ENCODE assay signal across 16 cellular contexts in the genomic region with DNA sequence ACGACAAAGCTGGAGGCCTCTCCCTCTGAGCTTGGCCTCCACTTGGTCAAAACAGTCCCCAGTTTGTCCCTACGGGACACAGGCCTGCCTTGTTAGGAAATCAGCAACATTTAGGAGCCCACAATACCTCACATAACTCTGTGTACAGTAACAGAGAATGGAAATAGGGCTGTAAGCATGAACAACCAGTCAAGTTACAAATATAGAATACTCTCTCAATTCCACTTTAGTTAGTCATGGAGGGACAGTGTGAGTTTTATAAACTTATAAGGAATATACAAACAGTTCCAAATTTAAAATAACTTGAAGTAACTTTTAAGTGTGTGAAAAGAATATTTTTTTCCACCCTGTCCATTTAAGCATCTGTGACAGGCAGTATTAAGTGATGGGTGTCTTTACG.
DNase-seq lines count a peak whose midpoint lies in the region; ATAC-seq and TF ChIP-seq lines count a peak whose summit lies in the region.
"Had no signal": no experiment of that assay in that cellular context is flagged by ENCODE, and none has a peak within 500 bp of the region (broad histone marks: within the 10 kb centered on the region; RNA-seq: fewer than 3 reads in every experiment).

No MANE protein-coding gene starts in this region.

- H3K27me3 ChIP-seq in Panc1 (ENCODE audit: control insufficient read depth, insufficient read depth, low read length) (no peaks in the 10 kb centered on the region), fibroblast of lung (ENCODE audit: control insufficient read depth, insufficient read depth, low read length) (no peaks in the 10 kb centered on the region), parathyroid adenoma (ENCODE audit: control insufficient read depth, insufficient read depth, low read length) (no peaks in the 10 kb centered on the region), WERI-Rb-1 (ENCODE audit: insufficient read depth, low read depth, severe bottlenecking) (no peaks in the 10 kb centered on the region)
- H3K27me3 ChIP-seq: right lobe of liver had no signal

- in situ Hi-C loops in Panc1 (cut with HindIII; ENCODE audit: low pct_unique_long_range_greater_than_20kb, low sequenced_read_pairs), result no loop called here

- POLR2A ChIA-PET in Panc1 (lab: Charles Lee), result no interaction called here

- H3K9ac ChIP-seq in fibroblast of lung (ENCODE audit: insufficient read depth, low read length), result no peak overlapping the region
- H3K9ac ChIP-seq in parathyroid adenoma, result no peak overlapping the region

- ATAC-seq in Panc1, result no peak
- ATAC-seq: esophagus mucosa; right lobe of liver; stimulated activated naive B cell treated with anti-CD40 and anti-IgM and Interleukin-4, amounts not matched to agents 10 μg/mL and 1 μg/mL and 100 μg/mL, for 72 hours had no signal

- H3K9me3 ChIP-seq in Panc1 (ENCODE audit: control insufficient read depth, insufficient read depth, low read depth, low read length) (no peaks in the 10 kb centered on the region), fibroblast of lung (ENCODE audit: control insufficient read depth, insufficient read depth, low read depth, low read length) (no peaks in the 10 kb centered on the region), parathyroid adenoma (ENCODE audit: control insufficient read depth, low read length) (no peaks in the 10 kb centered on the region), WERI-Rb-1 (ENCODE audit: severe bottlenecking) (no peaks in the 10 kb centered on the region)
- H3K9me3 ChIP-seq: right lobe of liver had no signal

- H3K27ac ChIP-seq in Panc1 (ENCODE audit: low read length) (peak overlapping the region; percentile 93), fibroblast of lung (ENCODE audit: insufficient read depth, low read length) (peak overlapping the region; percentile 21), parathyroid adenoma (peak overlapping the region; percentile 51), WERI-Rb-1 (no peak overlapping the region)
- H3K27ac ChIP-seq: right lobe of liver had no signal

- CTCF ChIA-PET in Panc1 (lab: Charles Lee), result no interaction called here

- H3K36me3 ChIP-seq in Panc1 (ENCODE audit: control insufficient read depth, insufficient read depth, low read length), result no peaks in the 10 kb centered on the region
- H3K36me3 ChIP-seq in fibroblast of lung (ENCODE audit: control insufficient read depth, insufficient read depth, low read length), result no peaks in the 10 kb centered on the region
- no peaks in the 10 kb centered on the region for H3K36me3 ChIP-seq in parathyroid adenoma (ENCODE audit: control insufficient read depth, insufficient read depth, low read length)
- H3K36me3 ChIP-seq in WERI-Rb-1, result no peaks in the 10 kb centered on the region
- H3K36me3 ChIP-seq: right lobe of liver had no signal

- no peak overlapping the region for H3K4me2 ChIP-seq in fibroblast of lung (ENCODE audit: extremely low read depth, insufficient read depth, low read length)
- no peak overlapping the region for H3K4me2 ChIP-seq in parathyroid adenoma (ENCODE audit: low read length)

- intact Hi-C loops in Panc1 (cut with micrococcal nuclease; ENCODE audit: unreplicated experiment), result no loop called here

- BruUV-seq in Panc1 (replicated peaks; lab: Mats Ljungman, UMichigan), result no TSS peak

- H2AFZ ChIP-seq in fibroblast of lung (ENCODE audit: low read length) (no peak overlapping the region), parathyroid adenoma (no peak overlapping the region)

- DNase-seq in AG08395 (ENCODE audit: low spot score), result peak; percentile 61
- no peak for DNase-seq in Panc1 (ENCODE audit: low read depth, low spot score)
- peak; percentile 52 to 83 for DNase-seq in fibroblast of lung (ENCODE audit: low read depth in 2 of 2)
- DNase-seq in NCI-H1694 treated with DMSO at 0.1 percent for 48 hours (lab: John Stamatoyannopoulos, UW), result no peak
- DNase-seq in NCI-H2171 (lab: John Stamatoyannopoulos, UW), result no peak
- DNase-seq in anterior cingulate cortex (lab: John Stamatoyannopoulos, UW), result no peak
- DNase-seq in WERI-Rb-1, result no peak
- DNase-seq: activated CD4-positive, alpha-beta T cell treated with anti-CD3 and anti-CD28 coated beads for 48 hours; activated T-cell treated with anti-CD3 and anti-CD28 coated beads for 4 hours; AML-193; NCI-H2081; right lobe of liver; stimulated activated naive B cell treated with anti-CD40 and anti-IgM and Interleukin-4, amounts not matched to agents 10 μg/mL and 1 μg/mL and 100 μg/mL, for 72 hours had no signal

- H3K4me3 ChIP-seq in Panc1 (ENCODE audit: low read depth in 2 of 2, low read length in 2 of 2) (no peak overlapping the region), fibroblast of lung (replicated peaks in 1 of 4; ENCODE audit: control extremely low read depth in 1 of 4, insufficient read depth in 1 of 4, low read depth in 3 of 4, low read length in 4 of 4) (no peak overlapping the region), parathyroid adenoma (ENCODE audit: low read depth, low read length) (no peak overlapping the region), WERI-Rb-1 (ENCODE audit: low read depth, low read length) (no peak overlapping the region)
- H3K4me3 ChIP-seq: lung, right lobe of liver had no signal

- H3K79me2 ChIP-seq in fibroblast of lung (ENCODE audit: control insufficient read depth, insufficient read depth, low read length), result peaks cover 16% of the 10 kb centered on the region
- peaks cover 2% of the 10 kb centered on the region for H3K79me2 ChIP-seq in parathyroid adenoma

- TF ChIP-seq CTCF in Panc1 (IDR thresholded peaks at IDR 0.05) (no peak), fibroblast of lung (conservative IDR thresholded peaks at IDR 0.05 in 1 of 2, IDR thresholded peaks at IDR 0.05 in 1 of 2; ENCODE audit: low read depth in 1 of 2, low read length in 2 of 2) (no peak), parathyroid adenoma (IDR thresholded peaks at IDR 0.05) (no peak), WERI-Rb-1 (IDR thresholded peaks at IDR 0.05; ENCODE audit: low read depth, low read length) (no peak)

- no peaks in the 10 kb centered on the region for H4K20me1 ChIP-seq in fibroblast of lung (ENCODE audit: control insufficient read depth, extremely low read depth, insufficient read depth, low read length)

- peaks cover 79% of the 10 kb centered on the region for H3K4me1 ChIP-seq in Panc1 (ENCODE audit: control insufficient read depth, insufficient read depth, low read length)
- peaks cover 31% of the 10 kb centered on the region for H3K4me1 ChIP-seq in fibroblast of lung (ENCODE audit: control insufficient read depth, extremely low read depth, insufficient read depth, low read length)
- peaks cover 24% of the 10 kb centered on the region for H3K4me1 ChIP-seq in parathyroid adenoma
- H3K4me1 ChIP-seq: right lobe of liver had no signal

Comparison
In these comparisons a context has a peak if more than half of its experiments do, and no peak if none do; other contexts are left out.
1. DNase-seq: peak in AG08395 (single experiment) and fibroblast of lung (2 of 2); none in Panc1 (single experiment), NCI-H1694 treated with DMSO at 0.1 percent for 48 hours (single experiment), NCI-H2171 (single experiment), anterior cingulate cortex (0 of 58) and WERI-Rb-1 (single experiment).